Comparison of ENCODE assay signal across 20 cellular contexts in genomic region chr20:36297656-36298055, GRCh38.
"Had no signal": no experiment of that assay in that cellular context is flagged by ENCODE, and none has a peak within 500 bp of the region (broad histone marks: within the 10 kb centered on the region; RNA-seq: fewer than 3 reads in every experiment).

No MANE protein-coding gene starts in this region.

- H3K27ac ChIP-seq: coronary artery, dorsolateral prefrontal cortex, epithelial cell of prostate, esophagus squamous epithelium, gastrocnemius medialis, heart right ventricle, left lung, lower lobe of right lung had no signal

- H3K4me1 ChIP-seq: esophagus squamous epithelium, gastrocnemius medialis, heart right ventricle, left lung, lower lobe of right lung had no signal

- H3K9me3 ChIP-seq: esophagus squamous epithelium, gastrocnemius medialis, heart right ventricle, left lung, lower lobe of right lung had no signal

- H3K4me3 ChIP-seq: coronary artery, dorsolateral prefrontal cortex, esophagus squamous epithelium, gastrocnemius medialis, heart right ventricle, left lung, lower lobe of right lung had no signal

- H3K36me3 ChIP-seq: esophagus squamous epithelium, gastrocnemius medialis, heart right ventricle, left lung, lower lobe of right lung had no signal

- DNase-seq: dermis blood vessel endothelial cell; dorsolateral prefrontal cortex; effector CD4-positive, alpha-beta T cell; effector memory CD4-positive, alpha-beta T cell; erythroblast; esophagus squamous epithelium; foreskin fibroblast; foreskin melanocyte; gastrocnemius medialis; glutamatergic neuron; heart right ventricle; hippocampal formation; left cardiac atrium; left lung; left ventricle myocardium superior; lower lobe of right lung; mesenchymal stem cell had no signal

- ATAC-seq: esophagus mucosa, gastrocnemius medialis, heart right ventricle, left cardiac atrium, left lung, left ventricle myocardium superior, lower lobe of right lung had no signal
